In the genomic region with DNA sequence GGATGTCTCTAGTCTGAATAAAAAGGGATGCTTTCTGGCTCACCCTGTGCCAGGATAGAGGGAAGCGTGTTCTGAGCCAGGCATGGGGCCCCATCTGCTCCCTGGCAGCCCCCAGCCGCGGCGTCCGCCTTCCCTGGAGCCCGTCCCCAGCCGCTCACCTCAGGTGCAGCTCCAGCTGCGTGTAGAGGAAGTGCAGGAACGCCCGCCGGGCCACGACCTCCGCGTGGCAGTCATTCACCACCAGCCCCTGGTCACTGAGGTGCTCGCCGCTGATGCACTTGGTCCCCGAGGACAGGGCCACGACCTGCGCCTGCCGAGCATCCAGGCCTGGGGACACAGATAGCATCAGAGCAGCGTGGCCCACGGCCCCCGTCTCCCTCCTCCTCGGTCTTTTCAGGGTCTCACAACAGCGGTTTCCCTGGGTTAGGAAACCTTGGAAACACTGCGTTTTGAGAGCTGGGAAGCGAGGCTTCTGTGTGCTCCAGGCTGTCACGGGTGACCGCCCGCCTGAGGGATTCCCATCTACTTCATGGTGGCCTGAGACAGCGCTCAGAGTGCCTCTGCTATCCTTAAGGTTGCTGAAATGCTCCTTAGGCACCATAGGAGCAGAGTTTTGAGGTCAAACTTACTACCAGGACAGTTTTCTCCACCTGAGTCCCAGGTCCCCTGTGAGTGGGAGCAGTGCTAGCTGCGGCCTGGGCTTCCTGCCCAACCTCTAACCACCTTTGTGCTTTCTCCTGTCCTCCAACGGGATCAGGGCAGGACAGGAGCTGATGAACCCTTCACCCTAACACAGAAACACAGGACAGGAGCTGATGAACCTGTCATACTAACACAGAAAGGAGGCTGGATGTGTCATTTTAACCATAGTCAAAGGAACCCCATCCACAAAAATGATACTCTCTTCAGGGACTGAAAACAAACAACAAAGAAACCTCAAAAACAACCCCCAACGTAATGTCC, we compare ENCODE assay signal across 14 cellular contexts.
"Had no signal": no experiment of that assay in that cellular context is flagged by ENCODE, and none has a peak within 500 bp of the region (broad histone marks: within the 10 kb centered on the region; RNA-seq: fewer than 3 reads in every experiment).

No MANE protein-coding gene starts in this region.

- H3K4me1 ChIP-seq: foreskin keratinocyte, testis, upper lobe of right lung had no signal

- DNase-seq: activated CD4-positive, alpha-beta memory T cell treated with anti-CD3 and anti-CD28 coated beads for 36 hours; activated CD4-positive, CD25-positive, alpha-beta regulatory T cell treated with anti-CD3 and anti-CD28 coated beads, Interleukin-2, amount 50 U/mL, for 72 hours; activated effector memory CD4-positive, alpha-beta T cell treated with anti-CD3 and anti-CD28 coated beads, Interleukin-2, amount 50 U/mL, for 16 hours; activated T-cell treated with anti-CD3 and anti-CD28 coated beads, Interleukin-2, amount 50 U/mL, for 4 hours; amygdala; cerebellar nuclear complex; foreskin keratinocyte; immature natural killer cell; left cardiac atrium; stimulated activated naive B cell treated with anti-CD40 and anti-IgM and Interleukin-4, amounts not matched to agents 10 μg/mL and 1 μg/mL and 100 μg/mL, for 72 hours; testis; upper lobe of right lung had no signal

- H3K4me2 ChIP-seq: smooth muscle cell had no signal

- ATAC-seq: activated naive CD4-positive, alpha-beta T cell treated with anti-CD3 and anti-CD28 coated beads, Interleukin-2, amount 50 U/mL, for 72 hours; activated T-cell treated with anti-CD3 and anti-CD28 coated beads, Interleukin-2, amount 50 U/mL, for 4 hours; foreskin keratinocyte; left cardiac atrium; stimulated activated naive B cell treated with anti-CD40 and anti-IgM and Interleukin-4, amounts not matched to agents 10 μg/mL and 1 μg/mL and 100 μg/mL, for 72 hours; upper lobe of right lung had no signal

- H3K4me3 ChIP-seq: smooth muscle cell, testis, upper lobe of right lung had no signal

- H3K27me3 ChIP-seq: foreskin keratinocyte, testis had no signal

- H3K27ac ChIP-seq: foreskin keratinocyte, testis, upper lobe of right lung had no signal

- H3K36me3 ChIP-seq: upper lobe of right lung had no signal

- H3K9me3 ChIP-seq: testis, upper lobe of right lung had no signal
